In genomic region chr1:3035871-3036645, GRCh38 we compare ENCODE assay signal across 1 cellular context.
TF ChIP-seq lines count a peak whose summit lies in the region.

No MANE protein-coding gene starts in this region.

TF ChIP-seq in HepG2, 621 proteins besides CTCF, POLR2A, EP300 and RAD21 (continued from another document):
- no peak for TF ChIP-seq CREB3 (CRISPR knock-in tag; IDR thresholded peaks at IDR 0.05)
- TF ChIP-seq ZSCAN31 (CRISPR knock-in tag; IDR thresholded peaks at IDR 0.05; ENCODE audit: low read depth) = no peak
- no peak for TF ChIP-seq FOXP1 (IDR thresholded peaks at IDR 0.05)
- TF ChIP-seq FOXP1 (CRISPR knock-in tag; IDR thresholded peaks at IDR 0.05) = no peak
- no peak for TF ChIP-seq ZNF235 (CRISPR knock-in tag; IDR thresholded peaks at IDR 0.05; ENCODE audit: borderline replicate concordance)
